Comparison of ENCODE assay signal across 1 cellular context in the genomic region with DNA sequence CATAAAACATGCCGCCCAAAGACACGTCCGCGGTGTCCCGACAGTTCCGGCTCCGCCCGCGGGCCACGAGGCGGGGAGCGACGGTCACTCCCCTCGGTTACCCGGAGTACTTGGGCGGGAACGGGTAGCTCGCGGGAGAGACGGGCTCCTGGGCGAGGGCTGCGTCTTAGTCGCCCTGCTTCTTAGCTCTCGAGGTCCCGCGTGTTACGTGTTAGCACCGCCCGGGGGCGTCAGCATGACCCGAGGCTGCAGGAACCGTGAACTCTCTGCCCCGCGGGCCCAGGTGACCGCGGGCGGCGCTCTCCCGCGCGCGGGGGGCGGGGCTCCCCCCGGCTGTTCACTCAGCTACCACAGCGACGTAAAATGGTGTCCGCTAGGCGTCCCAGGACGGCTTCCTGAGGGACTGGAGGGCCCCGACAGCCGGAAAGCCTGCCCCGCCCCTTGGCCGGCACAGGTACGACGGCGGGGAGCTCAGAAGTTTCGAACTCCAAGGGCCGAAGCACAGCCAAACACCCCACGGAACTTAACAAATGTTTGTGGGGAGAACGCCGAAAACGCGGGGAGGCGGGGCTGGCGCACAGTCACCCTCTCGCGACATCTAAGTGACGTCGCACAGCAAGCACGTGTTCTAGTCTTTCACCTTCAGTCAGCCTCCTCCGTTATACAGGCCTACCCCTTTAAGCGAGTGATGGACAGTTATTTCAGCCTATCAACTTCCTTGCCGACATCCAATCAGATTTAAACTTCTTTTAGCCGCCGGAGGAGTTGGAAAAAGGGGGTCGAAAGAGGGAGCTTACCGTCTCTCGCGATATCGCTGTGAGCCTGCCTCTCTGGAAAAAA.
TF ChIP-seq lines count a peak whose summit lies in the region.

No MANE protein-coding gene starts in this region.

TF ChIP-seq in K562, 482 proteins besides CTCF, POLR2A, EP300 and RAD21 (continued from another document and continues in another):
- TF ChIP-seq PRDM10 (IDR thresholded peaks at IDR 0.05; ENCODE audit: partially characterized antibody) (peak; percentile 44), NR3C1 (CRISPR knock-in tag; IDR thresholded peaks at IDR 0.05) (peak; percentile 92), HMGN3 (IDR thresholded peaks at IDR 0.05; ENCODE audit: borderline replicate concordance, extremely low read depth, insufficient read length, low read depth, low read length) (peak; percentile 97), ZBTB8A (IDR thresholded peaks at IDR 0.05; ENCODE audit: partially characterized antibody) (no peak), HDAC3 (IDR thresholded peaks at IDR 0.05; ENCODE audit: borderline replicate concordance, partially characterized antibody) (peak; percentile 22), PURB (CRISPR knock-in tag; IDR thresholded peaks at IDR 0.05; ENCODE audit: low read depth) (no peak), ZZZ3 (IDR thresholded peaks at IDR 0.05) (no peak; the same call in 1 of the 2 replicates), ZKSCAN1 (IDR thresholded peaks at IDR 0.05; ENCODE audit: low read depth, low read length) (peak; percentile 60), ZNF707 (CRISPR knock-in tag; conservative IDR thresholded peaks at IDR 0.05) (0 out of 2 replicates have a peak, but pooled peaks have one; percentile 2), PTTG1 (tag; IDR thresholded peaks at IDR 0.05; ENCODE audit: low read depth) (no peak), KAT7 (CRISPR knock-in tag; IDR thresholded peaks at IDR 0.05; ENCODE audit: borderline replicate concordance) (peak; percentile 85), U2AF2 (optimal IDR thresholded peaks at IDR 0.05; ENCODE audit: low read depth, low read length) (no peak), NCOR1 (IDR thresholded peaks at IDR 0.05) (peak; percentile 67), SP2 (IDR thresholded peaks at IDR 0.05; ENCODE audit: extremely low read depth, low read depth, low read length, poor library complexity, severe bottlenecking) (peak; percentile 45), ETV6 (IDR thresholded peaks at IDR 0.05; ENCODE audit: borderline replicate concordance in 1 of 2, low read depth in 2 of 2, low read length in 1 of 2) (0 out of 4 replicates have a peak, but pooled peaks of 1 of the 2 experiments have one; percentile 17), ETV6 (CRISPR knock-in tag; IDR thresholded peaks at IDR 0.05; ENCODE audit: borderline replicate concordance) (no peak), UBTF (IDR thresholded peaks at IDR 0.05; ENCODE audit: borderline replicate concordance in 1 of 2, low read depth in 2 of 2, low read length in 2 of 2) (peak in 1 of 2 experiments; percentile 89; a peak in 3 of 4 replicates)
- TF ChIP-seq, protein P1, sequence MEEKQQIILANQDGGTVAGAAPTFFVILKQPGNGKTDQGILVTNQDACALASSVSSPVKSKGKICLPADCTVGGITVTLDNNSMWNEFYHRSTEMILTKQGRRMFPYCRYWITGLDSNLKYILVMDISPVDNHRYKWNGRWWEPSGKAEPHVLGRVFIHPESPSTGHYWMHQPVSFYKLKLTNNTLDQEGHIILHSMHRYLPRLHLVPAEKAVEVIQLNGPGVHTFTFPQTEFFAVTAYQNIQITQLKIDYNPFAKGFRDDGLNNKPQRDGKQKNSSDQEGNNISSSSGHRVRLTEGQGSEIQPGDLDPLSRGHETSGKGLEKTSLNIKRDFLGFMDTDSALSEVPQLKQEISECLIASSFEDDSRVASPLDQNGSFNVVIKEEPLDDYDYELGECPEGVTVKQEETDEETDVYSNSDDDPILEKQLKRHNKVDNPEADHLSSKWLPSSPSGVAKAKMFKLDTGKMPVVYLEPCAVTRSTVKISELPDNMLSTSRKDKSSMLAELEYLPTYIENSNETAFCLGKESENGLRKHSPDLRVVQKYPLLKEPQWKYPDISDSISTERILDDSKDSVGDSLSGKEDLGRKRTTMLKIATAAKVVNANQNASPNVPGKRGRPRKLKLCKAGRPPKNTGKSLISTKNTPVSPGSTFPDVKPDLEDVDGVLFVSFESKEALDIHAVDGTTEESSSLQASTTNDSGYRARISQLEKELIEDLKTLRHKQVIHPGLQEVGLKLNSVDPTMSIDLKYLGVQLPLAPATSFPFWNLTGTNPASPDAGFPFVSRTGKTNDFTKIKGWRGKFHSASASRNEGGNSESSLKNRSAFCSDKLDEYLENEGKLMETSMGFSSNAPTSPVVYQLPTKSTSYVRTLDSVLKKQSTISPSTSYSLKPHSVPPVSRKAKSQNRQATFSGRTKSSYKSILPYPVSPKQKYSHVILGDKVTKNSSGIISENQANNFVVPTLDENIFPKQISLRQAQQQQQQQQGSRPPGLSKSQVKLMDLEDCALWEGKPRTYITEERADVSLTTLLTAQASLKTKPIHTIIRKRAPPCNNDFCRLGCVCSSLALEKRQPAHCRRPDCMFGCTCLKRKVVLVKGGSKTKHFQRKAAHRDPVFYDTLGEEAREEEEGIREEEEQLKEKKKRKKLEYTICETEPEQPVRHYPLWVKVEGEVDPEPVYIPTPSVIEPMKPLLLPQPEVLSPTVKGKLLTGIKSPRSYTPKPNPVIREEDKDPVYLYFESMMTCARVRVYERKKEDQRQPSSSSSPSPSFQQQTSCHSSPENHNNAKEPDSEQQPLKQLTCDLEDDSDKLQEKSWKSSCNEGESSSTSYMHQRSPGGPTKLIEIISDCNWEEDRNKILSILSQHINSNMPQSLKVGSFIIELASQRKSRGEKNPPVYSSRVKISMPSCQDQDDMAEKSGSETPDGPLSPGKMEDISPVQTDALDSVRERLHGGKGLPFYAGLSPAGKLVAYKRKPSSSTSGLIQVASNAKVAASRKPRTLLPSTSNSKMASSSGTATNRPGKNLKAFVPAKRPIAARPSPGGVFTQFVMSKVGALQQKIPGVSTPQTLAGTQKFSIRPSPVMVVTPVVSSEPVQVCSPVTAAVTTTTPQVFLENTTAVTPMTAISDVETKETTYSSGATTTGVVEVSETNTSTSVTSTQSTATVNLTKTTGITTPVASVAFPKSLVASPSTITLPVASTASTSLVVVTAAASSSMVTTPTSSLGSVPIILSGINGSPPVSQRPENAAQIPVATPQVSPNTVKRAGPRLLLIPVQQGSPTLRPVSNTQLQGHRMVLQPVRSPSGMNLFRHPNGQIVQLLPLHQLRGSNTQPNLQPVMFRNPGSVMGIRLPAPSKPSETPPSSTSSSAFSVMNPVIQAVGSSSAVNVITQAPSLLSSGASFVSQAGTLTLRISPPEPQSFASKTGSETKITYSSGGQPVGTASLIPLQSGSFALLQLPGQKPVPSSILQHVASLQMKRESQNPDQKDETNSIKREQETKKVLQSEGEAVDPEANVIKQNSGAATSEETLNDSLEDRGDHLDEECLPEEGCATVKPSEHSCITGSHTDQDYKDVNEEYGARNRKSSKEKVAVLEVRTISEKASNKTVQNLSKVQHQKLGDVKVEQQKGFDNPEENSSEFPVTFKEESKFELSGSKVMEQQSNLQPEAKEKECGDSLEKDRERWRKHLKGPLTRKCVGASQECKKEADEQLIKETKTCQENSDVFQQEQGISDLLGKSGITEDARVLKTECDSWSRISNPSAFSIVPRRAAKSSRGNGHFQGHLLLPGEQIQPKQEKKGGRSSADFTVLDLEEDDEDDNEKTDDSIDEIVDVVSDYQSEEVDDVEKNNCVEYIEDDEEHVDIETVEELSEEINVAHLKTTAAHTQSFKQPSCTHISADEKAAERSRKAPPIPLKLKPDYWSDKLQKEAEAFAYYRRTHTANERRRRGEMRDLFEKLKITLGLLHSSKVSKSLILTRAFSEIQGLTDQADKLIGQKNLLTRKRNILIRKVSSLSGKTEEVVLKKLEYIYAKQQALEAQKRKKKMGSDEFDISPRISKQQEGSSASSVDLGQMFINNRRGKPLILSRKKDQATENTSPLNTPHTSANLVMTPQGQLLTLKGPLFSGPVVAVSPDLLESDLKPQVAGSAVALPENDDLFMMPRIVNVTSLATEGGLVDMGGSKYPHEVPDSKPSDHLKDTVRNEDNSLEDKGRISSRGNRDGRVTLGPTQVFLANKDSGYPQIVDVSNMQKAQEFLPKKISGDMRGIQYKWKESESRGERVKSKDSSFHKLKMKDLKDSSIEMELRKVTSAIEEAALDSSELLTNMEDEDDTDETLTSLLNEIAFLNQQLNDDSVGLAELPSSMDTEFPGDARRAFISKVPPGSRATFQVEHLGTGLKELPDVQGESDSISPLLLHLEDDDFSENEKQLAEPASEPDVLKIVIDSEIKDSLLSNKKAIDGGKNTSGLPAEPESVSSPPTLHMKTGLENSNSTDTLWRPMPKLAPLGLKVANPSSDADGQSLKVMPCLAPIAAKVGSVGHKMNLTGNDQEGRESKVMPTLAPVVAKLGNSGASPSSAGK (IDR thresholded peaks at IDR 0.05): peak; percentile 97
- TF ChIP-seq, protein P2, sequence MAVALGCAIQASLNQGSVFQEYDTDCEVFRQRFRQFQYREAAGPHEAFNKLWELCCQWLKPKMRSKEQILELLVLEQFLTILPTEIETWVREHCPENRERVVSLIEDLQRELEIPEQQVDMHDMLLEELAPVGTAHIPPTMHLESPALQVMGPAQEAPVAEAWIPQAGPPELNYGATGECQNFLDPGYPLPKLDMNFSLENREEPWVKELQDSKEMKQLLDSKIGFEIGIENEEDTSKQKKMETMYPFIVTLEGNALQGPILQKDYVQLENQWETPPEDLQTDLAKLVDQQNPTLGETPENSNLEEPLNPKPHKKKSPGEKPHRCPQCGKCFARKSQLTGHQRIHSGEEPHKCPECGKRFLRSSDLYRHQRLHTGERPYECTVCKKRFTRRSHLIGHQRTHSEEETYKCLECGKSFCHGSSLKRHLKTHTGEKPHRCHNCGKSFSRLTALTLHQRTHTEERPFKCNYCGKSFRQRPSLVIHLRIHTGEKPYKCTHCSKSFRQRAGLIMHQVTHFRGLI (CRISPR knock-in tag; IDR thresholded peaks at IDR 0.05): no peak
- TF ChIP-seq, protein P3, sequence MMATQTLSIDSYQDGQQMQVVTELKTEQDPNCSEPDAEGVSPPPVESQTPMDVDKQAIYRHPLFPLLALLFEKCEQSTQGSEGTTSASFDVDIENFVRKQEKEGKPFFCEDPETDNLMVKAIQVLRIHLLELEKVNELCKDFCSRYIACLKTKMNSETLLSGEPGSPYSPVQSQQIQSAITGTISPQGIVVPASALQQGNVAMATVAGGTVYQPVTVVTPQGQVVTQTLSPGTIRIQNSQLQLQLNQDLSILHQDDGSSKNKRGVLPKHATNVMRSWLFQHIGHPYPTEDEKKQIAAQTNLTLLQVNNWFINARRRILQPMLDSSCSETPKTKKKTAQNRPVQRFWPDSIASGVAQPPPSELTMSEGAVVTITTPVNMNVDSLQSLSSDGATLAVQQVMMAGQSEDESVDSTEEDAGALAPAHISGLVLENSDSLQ (IDR thresholded peaks at IDR 0.05): peak; percentile 99
- TF ChIP-seq, protein P4, sequence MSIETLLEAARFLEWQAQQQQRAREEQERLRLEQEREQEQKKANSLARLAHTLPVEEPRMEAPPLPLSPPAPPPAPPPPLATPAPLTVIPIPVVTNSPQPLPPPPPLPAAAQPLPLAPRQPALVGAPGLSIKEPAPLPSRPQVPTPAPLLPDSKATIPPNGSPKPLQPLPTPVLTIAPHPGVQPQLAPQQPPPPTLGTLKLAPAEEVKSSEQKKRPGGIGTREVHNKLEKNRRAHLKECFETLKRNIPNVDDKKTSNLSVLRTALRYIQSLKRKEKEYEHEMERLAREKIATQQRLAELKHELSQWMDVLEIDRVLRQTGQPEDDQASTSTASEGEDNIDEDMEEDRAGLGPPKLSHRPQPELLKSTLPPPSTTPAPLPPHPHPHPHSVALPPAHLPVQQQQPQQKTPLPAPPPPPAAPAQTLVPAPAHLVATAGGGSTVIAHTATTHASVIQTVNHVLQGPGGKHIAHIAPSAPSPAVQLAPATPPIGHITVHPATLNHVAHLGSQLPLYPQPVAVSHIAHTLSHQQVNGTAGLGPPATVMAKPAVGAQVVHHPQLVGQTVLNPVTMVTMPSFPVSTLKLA (conservative IDR thresholded peaks at IDR 0.05): peak; percentile 97 to 98
- TF ChIP-seq, protein P5, sequence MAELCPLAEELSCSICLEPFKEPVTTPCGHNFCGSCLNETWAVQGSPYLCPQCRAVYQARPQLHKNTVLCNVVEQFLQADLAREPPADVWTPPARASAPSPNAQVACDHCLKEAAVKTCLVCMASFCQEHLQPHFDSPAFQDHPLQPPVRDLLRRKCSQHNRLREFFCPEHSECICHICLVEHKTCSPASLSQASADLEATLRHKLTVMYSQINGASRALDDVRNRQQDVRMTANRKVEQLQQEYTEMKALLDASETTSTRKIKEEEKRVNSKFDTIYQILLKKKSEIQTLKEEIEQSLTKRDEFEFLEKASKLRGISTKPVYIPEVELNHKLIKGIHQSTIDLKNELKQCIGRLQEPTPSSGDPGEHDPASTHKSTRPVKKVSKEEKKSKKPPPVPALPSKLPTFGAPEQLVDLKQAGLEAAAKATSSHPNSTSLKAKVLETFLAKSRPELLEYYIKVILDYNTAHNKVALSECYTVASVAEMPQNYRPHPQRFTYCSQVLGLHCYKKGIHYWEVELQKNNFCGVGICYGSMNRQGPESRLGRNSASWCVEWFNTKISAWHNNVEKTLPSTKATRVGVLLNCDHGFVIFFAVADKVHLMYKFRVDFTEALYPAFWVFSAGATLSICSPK (IDR thresholded peaks at IDR 0.05; ENCODE audit: borderline replicate concordance): no peak
